1 cellular context compared by ENCODE assay signal in genomic region chr19:9917322-9917721, GRCh38.
TF ChIP-seq lines count a peak whose summit lies in the region.

No MANE protein-coding gene starts in this region.

TF ChIP-seq in HEK293, 187 proteins besides CTCF, POLR2A, EP300 and RAD21 (continued from another document):
- peak; percentile 80 for TF ChIP-seq PRDM10 (tag by site-specific recombination; IDR thresholded peaks at IDR 0.05)
- TF ChIP-seq ZNF777 (tag by site-specific recombination; IDR thresholded peaks at IDR 0.05; ENCODE audit: borderline replicate concordance): no peak
- TF ChIP-seq ZNF518A (tag by site-specific recombination; conservative IDR thresholded peaks at IDR 0.05; ENCODE audit: low read depth): peak; percentile 49
- no peak for TF ChIP-seq ZNF623 (tag by site-specific recombination; IDR thresholded peaks at IDR 0.05)
